In genomic region chr4:156620786-156621185, GRCh38 we compare ENCODE assay signal across 18 cellular contexts.
DNase-seq lines count a peak whose midpoint lies in the region; ATAC-seq and TF ChIP-seq lines count a peak whose summit lies in the region.
"Had no signal": no experiment of that assay in that cellular context is flagged by ENCODE, and none has a peak within 500 bp of the region (broad histone marks: within the 10 kb centered on the region; RNA-seq: fewer than 3 reads in every experiment).

No MANE protein-coding gene starts in this region.

- H3K9ac ChIP-seq in IMR-90 (ENCODE audit: low read depth, low read length): no peak overlapping the region
- H3K9ac ChIP-seq: BLaER1 treated with 17β-estradiol and CSF1 and Interleukin-3, amounts not matched to agents 10 nM and 100 nM had no signal

- no peak overlapping the region for H2BK15ac ChIP-seq in IMR-90 (ENCODE audit: low read depth, low read length)

- POLR2A ChIA-PET in IMR-90 (lab: Charles Lee; ENCODE audit: unreplicated experiment): no interaction called here

- H2AK9ac ChIP-seq in IMR-90 (replicated peaks; ENCODE audit: low read depth, low read length, poor library complexity): no peak overlapping the region

- H4K5ac ChIP-seq in IMR-90 (ENCODE audit: low read depth, low read length): no peak overlapping the region

- H3K27ac ChIP-seq in IMR-90 (ENCODE audit: insufficient read depth, low read length): no peak overlapping the region
- H3K27ac ChIP-seq in effector memory CD4-positive, alpha-beta T cell (ENCODE audit: insufficient read depth, low read length, poor library complexity, severe bottlenecking): no peak overlapping the region
- H3K27ac ChIP-seq: A549; BLaER1 treated with 17β-estradiol and CSF1 and Interleukin-3, amounts not matched to agents 10 nM and 100 nM had no signal

- H3K4me1 ChIP-seq in IMR-90 (ENCODE audit: control insufficient read depth, insufficient read depth, low read length): no peaks in the 10 kb centered on the region
- H3K4me1 ChIP-seq in effector memory CD4-positive, alpha-beta T cell (ENCODE audit: control insufficient read depth, insufficient read depth, low read length, poor library complexity, severe bottlenecking): no peaks in the 10 kb centered on the region
- H3K4me1 ChIP-seq: A549; BE2C; BLaER1 treated with 17β-estradiol and CSF1 and Interleukin-3, amounts not matched to agents 10 nM and 100 nM had no signal

- TF ChIP-seq POLR2A in IMR-90 (IDR thresholded peaks at IDR 0.05; ENCODE audit: low read depth, low read length): no peak

- H3K79me1 ChIP-seq in IMR-90 (ENCODE audit: low read depth in 1 of 2, low read length in 2 of 2): no peaks in the 10 kb centered on the region

- no peak overlapping the region for H3K56ac ChIP-seq in IMR-90 (ENCODE audit: extremely low read depth, insufficient read depth, low read length)

- no peak overlapping the region for H4K91ac ChIP-seq in IMR-90 (ENCODE audit: insufficient read depth, low read depth, low read length)

- no peak for TF ChIP-seq CTCF in IMR-90 (conservative IDR thresholded peaks at IDR 0.05; ENCODE audit: low read depth, low read length)

- no peak for TF ChIP-seq RAD21 in IMR-90 (IDR thresholded peaks at IDR 0.05; ENCODE audit: low read length)

- H3K36me3 ChIP-seq in IMR-90 (ENCODE audit: control insufficient read depth, insufficient read depth, low read length): no peaks in the 10 kb centered on the region
- no peaks in the 10 kb centered on the region for H3K36me3 ChIP-seq in effector memory CD4-positive, alpha-beta T cell (ENCODE audit: control insufficient read depth, insufficient read depth, low read length)
- H3K36me3 ChIP-seq: BE2C; BLaER1 treated with 17β-estradiol and CSF1 and Interleukin-3, amounts not matched to agents 10 nM and 100 nM had no signal

- BruUV-seq in IMR-90 (replicated peaks; lab: Mats Ljungman, UMichigan): no TSS peak

- WGBS in IMR-90 (ENCODE audit: extremely low coverage in 2 of 2, insufficient read length in 1 of 2), 2 experiments: 100% methylated on average over 1 of the region's 1 CpG; no CpG with 5 or more reads in 1 of the 2 experiments

- H2BK20ac ChIP-seq in IMR-90 (ENCODE audit: low read depth, low read length): no peak overlapping the region

- H3K9me1 ChIP-seq in IMR-90 (ENCODE audit: insufficient read depth, low read length): no peaks in the 10 kb centered on the region

- H2BK120ac ChIP-seq in IMR-90 (ENCODE audit: low read depth, low read length): no peak overlapping the region

- no peak overlapping the region for H2AK5ac ChIP-seq in IMR-90 (ENCODE audit: low read depth, low read length)

- dilution Hi-C loops in IMR-90 (cut with HindIII; ENCODE audit: low sequenced_read_pairs, unreplicated experiment): no loop called here

- H3K23ac ChIP-seq in IMR-90 (ENCODE audit: low read depth, low read length): no peak overlapping the region

- ATAC-seq in IMR-90 (ENCODE audit: low read depth) (peak; percentile 40), left lobe of liver (no peak), HG02759 (IDR thresholded peaks at IDR 0.05; ENCODE audit: unreplicated experiment) (no peak)
- ATAC-seq: A549 had no signal

- H4K8ac ChIP-seq in IMR-90 (ENCODE audit: low read depth in 2 of 2, low read length in 2 of 2): no peak overlapping the region

- no peaks in the 10 kb centered on the region for H4K20me1 ChIP-seq in IMR-90 (ENCODE audit: insufficient read depth, low read length)
- H4K20me1 ChIP-seq: BLaER1 treated with 17β-estradiol and CSF1 and Interleukin-3, amounts not matched to agents 10 nM and 100 nM had no signal

- in situ Hi-C loops in IMR-90 (cut with MboI; ENCODE audit: low sequenced_read_pairs): no loop called here

- peak; percentile 52 for DNase-seq in EH (ENCODE audit: low read depth)
- no peak for DNase-seq in IMR-90
- peak; percentile 26 for DNase-seq in fibroblast of peridontal ligament (ENCODE audit: extremely low read depth)
- DNase-seq in effector memory CD4-positive, alpha-beta T cell: no peak
- DNase-seq in left lobe of liver (ENCODE audit: low spot score): no peak
- DNase-seq: 8988T; ACHN; AML-193; BE2C; CD4-positive, alpha-beta T cell; CD8-positive, alpha-beta memory T cell; DMS 273 treated with DMSO at 0.1 percent for 48 hours; DMS79; H7; HCEC 1CT had no signal

- H3K27me3 ChIP-seq in IMR-90 (ENCODE audit: control insufficient read depth, insufficient read depth, low read length): no peaks in the 10 kb centered on the region
- H3K27me3 ChIP-seq in effector memory CD4-positive, alpha-beta T cell (replicated peaks; ENCODE audit: control insufficient read depth, insufficient read depth, low read length, poor library complexity, severe bottlenecking): no peaks in the 10 kb centered on the region
- H3K27me3 ChIP-seq: BE2C; BLaER1 treated with 17β-estradiol and CSF1 and Interleukin-3, amounts not matched to agents 10 nM and 100 nM had no signal

- no peak overlapping the region for H3K4me2 ChIP-seq in IMR-90 (ENCODE audit: low read depth, low read length)
- H3K4me2 ChIP-seq: A549; BLaER1 treated with 17β-estradiol and CSF1 and Interleukin-3, amounts not matched to agents 10 nM and 100 nM had no signal

- no peak overlapping the region for H2BK5ac ChIP-seq in IMR-90 (ENCODE audit: low read depth, low read length, poor library complexity, severe bottlenecking)

- CTCF ChIA-PET in IMR-90 (lab: Yijun Ruan, JAX): interaction anchor here (0.6 kb wide), 1 partner anchor 54 kb away, joined by 3 read pairs; no protein-coding TSS in a partner anchor

- no peak overlapping the region for H3K14ac ChIP-seq in IMR-90 (replicated peaks; ENCODE audit: low read depth, low read length)

- no peak overlapping the region for H3K18ac ChIP-seq in IMR-90 (ENCODE audit: low read depth, low read length)

- H3K9me3 ChIP-seq in IMR-90 (ENCODE audit: control insufficient read depth, insufficient read depth, low read length): no peaks in the 10 kb centered on the region
- H3K9me3 ChIP-seq in effector memory CD4-positive, alpha-beta T cell (ENCODE audit: control insufficient read depth, low read length): no peaks in the 10 kb centered on the region
- H3K9me3 ChIP-seq: A549; BE2C; BLaER1 treated with 17β-estradiol and CSF1 and Interleukin-3, amounts not matched to agents 10 nM and 100 nM had no signal

- no peak overlapping the region for H3K4me3 ChIP-seq in IMR-90 (ENCODE audit: insufficient read depth, low read depth, low read length)
- H3K4me3 ChIP-seq in effector memory CD4-positive, alpha-beta T cell (ENCODE audit: insufficient read depth, low read depth, low read length, poor library complexity, severe bottlenecking): no peak overlapping the region
- H3K4me3 ChIP-seq: A549; BLaER1 treated with 17β-estradiol and CSF1 and Interleukin-3, amounts not matched to agents 10 nM and 100 nM had no signal

- no peak overlapping the region for H2AFZ ChIP-seq in IMR-90 (replicated peaks; ENCODE audit: low read length, poor library complexity)

- H3K4ac ChIP-seq in IMR-90 (ENCODE audit: low read depth, low read length): no peak overlapping the region

- intact Hi-C loops in IMR-90 (cut with micrococcal nuclease): no loop called here

TF ChIP-seq in IMR-90, 13 proteins besides CTCF, POLR2A, EP300 and RAD21:
- TF ChIP-seq RFX5 (IDR thresholded peaks at IDR 0.05; ENCODE audit: low read depth, low read length) (no peak), MAFK (IDR thresholded peaks at IDR 0.05; ENCODE audit: low read depth, low read length) (no peak), CEBPB (IDR thresholded peaks at IDR 0.05; ENCODE audit: low read depth, low read length) (no peak), ELK1 (IDR thresholded peaks at IDR 0.05; ENCODE audit: borderline replicate concordance, low read depth, low read length) (no peak), BHLHE40 (IDR thresholded peaks at IDR 0.05; ENCODE audit: low read depth, low read length) (no peak), NFE2L2 (IDR thresholded peaks at IDR 0.05; ENCODE audit: low read depth, low read length) (no peak), USF2 (IDR thresholded peaks at IDR 0.05; ENCODE audit: low read depth, low read length) (no peak), SMC3 (IDR thresholded peaks at IDR 0.05; ENCODE audit: low read depth, low read length) (no peak), FOS (IDR thresholded peaks at IDR 0.05; ENCODE audit: low read depth, low read length) (no peak), MXI1 (IDR thresholded peaks at IDR 0.05; ENCODE audit: borderline replicate concordance, low read depth, low read length) (no peak), MAZ (IDR thresholded peaks at IDR 0.05; ENCODE audit: borderline replicate concordance, low read depth, low read length) (no peak)

Comparison
In these comparisons a context has a peak if more than half of its experiments do, and no peak if none do; other contexts are left out.
1. DNase-seq: peak in EH (single experiment) and fibroblast of peridontal ligament (single experiment); none in IMR-90 (single experiment), effector memory CD4-positive, alpha-beta T cell (0 of 3) and left lobe of liver (single experiment).